In the genomic region with DNA sequence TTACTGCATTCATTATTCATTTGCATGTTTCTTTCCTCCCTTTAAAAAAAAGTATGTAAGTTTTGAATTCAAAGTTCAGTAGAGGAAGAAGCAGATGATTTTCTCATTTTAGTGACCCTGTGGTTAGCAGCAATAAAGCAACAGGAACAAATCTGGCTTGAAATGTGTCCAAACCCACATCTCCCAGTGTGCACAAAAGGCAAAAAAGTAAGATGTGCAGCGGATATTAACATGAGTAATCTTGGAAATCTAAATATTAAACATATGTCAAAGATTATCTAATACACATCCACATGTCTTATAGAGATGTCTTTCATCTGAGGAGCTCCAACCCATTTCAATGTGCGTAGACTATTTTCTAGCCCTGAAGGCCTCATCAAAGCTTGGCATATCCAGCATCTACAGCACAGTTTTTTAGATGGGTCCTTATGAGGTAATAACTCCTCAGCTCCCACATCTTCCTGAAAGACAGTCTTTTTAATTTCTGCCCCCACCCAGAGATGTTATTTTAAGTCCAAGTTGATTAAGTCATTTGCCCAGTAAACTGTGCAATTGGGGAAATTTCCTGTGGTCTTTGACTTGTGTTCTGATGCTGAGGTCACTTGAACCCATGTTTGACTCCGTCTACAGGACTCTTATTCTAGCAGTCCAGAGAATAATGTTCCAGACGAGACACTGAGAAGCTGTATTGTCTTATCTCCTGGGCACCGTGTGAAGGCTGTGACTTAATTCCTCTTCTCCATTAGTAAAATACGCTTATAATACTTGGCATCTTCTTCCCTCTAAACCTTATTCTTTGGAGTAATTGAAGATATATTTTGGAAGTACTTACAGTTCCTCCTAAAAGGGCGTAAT, we compare ENCODE assay signal across 16 cellular contexts.
A peak's percentile ranks its signal among the peaks of the same experiment; 100 is the strongest.
DNase-seq lines count a peak whose midpoint lies in the region; ATAC-seq and TF ChIP-seq lines count a peak whose summit lies in the region.
"Had no signal": no experiment of that assay in that cellular context is flagged by ENCODE, and none has a peak within 500 bp of the region (broad histone marks: within the 10 kb centered on the region; RNA-seq: fewer than 3 reads in every experiment).

No MANE protein-coding gene starts in this region.

- H3K4me1 ChIP-seq in right atrium auricular region, result peaks cover 0 to 4% of the 10 kb centered on the region in 2 donors
- peaks cover 0 to 21% (median 14%) of the 10 kb centered on the region in 5 donors for H3K4me1 ChIP-seq in subcutaneous abdominal adipose tissue (ENCODE audit: control insufficient read depth in 5 of 5, insufficient read depth in 5 of 5, low read length in 5 of 5)
- peaks cover 15% of the 10 kb centered on the region; the same call in 1 of the 2 replicates for H3K4me1 ChIP-seq in PC-9 (replicated peaks; ENCODE audit: insufficient read depth)
- H3K4me1 ChIP-seq: Caco-2 had no signal

- H3K79me2 ChIP-seq in PC-9 (ENCODE audit: low read depth), result no peaks in the 10 kb centered on the region

- POLR2A ChIA-PET in PC-9 (lab: Charles Lee; ENCODE audit: unreplicated experiment), result no interaction called here

- CTCF ChIA-PET in PC-9 (lab: Charles Lee), result interaction anchor here (0.7 kb wide), 1 partner anchor 252 kb away, joined by 3 read pairs; no protein-coding TSS in a partner anchor

- no peak for TF ChIP-seq CTCF in right atrium auricular region (IDR thresholded peaks at IDR 0.05)
- TF ChIP-seq CTCF in fibroblast of the aortic adventitia (IDR thresholded peaks at IDR 0.05; ENCODE audit: insufficient read depth, low read length), result no peak
- TF ChIP-seq CTCF in PC-9 (conservative IDR thresholded peaks at IDR 0.05), result no peak

- no peaks in the 10 kb centered on the region for H3K27me3 ChIP-seq in right atrium auricular region
- H3K27me3 ChIP-seq in subcutaneous abdominal adipose tissue (ENCODE audit: control insufficient read depth in 5 of 5, insufficient read depth in 4 of 5, low read length in 5 of 5), result no peaks in the 10 kb centered on the region
- no peaks in the 10 kb centered on the region for H3K27me3 ChIP-seq in PC-9 (ENCODE audit: insufficient read depth, low read depth)

- DNase-seq in Right ventricle myocardium inferior (ENCODE audit: missing footprints), result no peak
- DNase-seq in right atrium auricular region (ENCODE audit: low spot score), result no peak
- peak; percentile 92 for DNase-seq in SK-N-MC (ENCODE audit: low read depth, low spot score)
- DNase-seq in fibroblast of the aortic adventitia (ENCODE audit: low read depth), result peak; percentile 71
- no peak for DNase-seq in activated effector memory CD4-positive, alpha-beta T cell treated with Interleukin-2 at 50 U/mL for 16 hours
- no peak for DNase-seq in UCSD-AML1 (lab: John Stamatoyannopoulos, UW; ENCODE audit: unreplicated experiment)
- DNase-seq in PC-9, result no peak
- DNase-seq: activated CD4-positive, alpha-beta T cell treated with anti-CD3 and anti-CD28 coated beads, Interleukin-2, amount 10 ng/mL, durations not matched to agents 7 days and 5 days; activated T-cell treated with anti-CD3 and anti-CD28 coated beads, Interleukin-2, amount 50 U/mL, for 24 hours; Caco-2; kidney glomerular epithelial cell; NCI-H2029; NCI-H526 treated with DMSO at 0.1 percent for 48 hours; RPMI8226; stimulated activated CD4-positive, alpha-beta T cell treated with anti-CD3 and anti-CD28 coated beads, Interleukin-15, amount 100 ng/mL, for 24 hours had no signal

- H3K4me3 ChIP-seq in right atrium auricular region, result no peak overlapping the region
- H3K4me3 ChIP-seq in SK-N-MC, result peak overlapping the region; percentile 21
- H3K4me3 ChIP-seq in fibroblast of the aortic adventitia (ENCODE audit: low read depth, low read length), result no peak overlapping the region
- no peak overlapping the region for H3K4me3 ChIP-seq in subcutaneous abdominal adipose tissue (ENCODE audit: low read depth in 1 of 5, low read length in 5 of 5)
- no peak overlapping the region for H3K4me3 ChIP-seq in PC-9

- peak overlapping the region in 1 of 2 donors; percentile 36 for H3K27ac ChIP-seq in right atrium auricular region
- 0 out of 2 replicates have a peak overlapping the region, but pooled peaks have one; percentile 32 for H3K27ac ChIP-seq in SK-N-MC
- H3K27ac ChIP-seq in subcutaneous abdominal adipose tissue (ENCODE audit: low read depth, low read length), result peak overlapping the region; percentile 49
- no peak overlapping the region for H3K27ac ChIP-seq in PC-9

- intact Hi-C loops in Right ventricle myocardium inferior (cut with DNase I), result no loop called here
- intact Hi-C loops in PC-9 (cut with micrococcal nuclease; ENCODE audit: unreplicated experiment), result no loop called here

- no peaks in the 10 kb centered on the region for H3K36me3 ChIP-seq in right atrium auricular region
- no peaks in the 10 kb centered on the region for H3K36me3 ChIP-seq in SK-N-MC (ENCODE audit: insufficient read depth, low read length)
- H3K36me3 ChIP-seq in subcutaneous abdominal adipose tissue (ENCODE audit: control insufficient read depth in 5 of 5, insufficient read depth in 5 of 5, low read length in 5 of 5), result no peaks in the 10 kb centered on the region
- H3K36me3 ChIP-seq in PC-9 (ENCODE audit: low read depth), result no peaks in the 10 kb centered on the region

- no peaks in the 10 kb centered on the region for H3K9me2 ChIP-seq in PC-9 (ENCODE audit: insufficient read depth)

- no TSS peak for BruUV-seq in PC-9 (replicated peaks; lab: Mats Ljungman, UMichigan)

- H3K4me2 ChIP-seq in PC-9, result no peak overlapping the region

- H4K20me1 ChIP-seq in PC-9 (ENCODE audit: insufficient read depth), result no peaks in the 10 kb centered on the region

- H3K9ac ChIP-seq in SK-N-MC (ENCODE audit: insufficient read length), result no peak overlapping the region
- H3K9ac ChIP-seq in subcutaneous abdominal adipose tissue (ENCODE audit: low read length in 5 of 5), result no peak overlapping the region

- no peak overlapping the region for H2AFZ ChIP-seq in PC-9

- H3F3A ChIP-seq in PC-9 (ENCODE audit: insufficient read depth, low read depth), result 0 out of 2 replicates have a peak, but pooled peaks cover 3% of the 10 kb centered on the region

- peak; percentile 62 for ATAC-seq in Right ventricle myocardium inferior

- no peaks in the 10 kb centered on the region for H3K9me3 ChIP-seq in right atrium auricular region
- H3K9me3 ChIP-seq in SK-N-MC (ENCODE audit: low read depth, low read length), result no peaks in the 10 kb centered on the region
- H3K9me3 ChIP-seq in subcutaneous abdominal adipose tissue (ENCODE audit: control insufficient read depth in 5 of 5, low read length in 5 of 5), result no peaks in the 10 kb centered on the region
- H3K9me3 ChIP-seq in PC-9 (ENCODE audit: insufficient read depth, low read depth), result no peaks in the 10 kb centered on the region
- H3K9me3 ChIP-seq: Caco-2 had no signal

Comparison
In these comparisons a context has a peak if more than half of its experiments do, and no peak if none do; other contexts are left out.
1. DNase-seq: peak in SK-N-MC (single experiment) and fibroblast of the aortic adventitia (single experiment); none in Right ventricle myocardium inferior (single experiment), right atrium auricular region (single experiment), activated effector memory CD4-positive, alpha-beta T cell treated with Interleukin-2 at 50 U/mL for 16 hours (single experiment), UCSD-AML1 (single experiment) and PC-9 (0 of 2).